In the genomic region with DNA sequence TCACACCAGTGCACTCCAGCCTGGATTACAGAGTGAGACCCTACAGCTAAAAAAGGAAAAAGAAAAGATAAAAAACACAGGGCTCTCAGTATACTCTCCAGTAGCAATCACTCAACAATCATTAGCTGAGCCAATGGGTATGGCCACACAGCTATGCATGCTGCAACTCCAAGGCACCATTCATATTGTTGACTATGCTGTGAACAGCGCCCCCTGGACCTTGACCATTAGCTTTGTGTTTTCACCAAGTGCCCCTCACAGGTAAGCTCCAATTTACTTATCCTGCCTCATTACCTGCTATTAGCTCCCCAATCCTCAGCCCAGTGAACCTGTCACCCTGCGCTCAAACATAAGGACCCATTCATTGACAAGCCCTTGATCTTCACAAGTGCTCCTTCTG, we compare ENCODE assay signal across 22 cellular contexts. TPM values are rescaled to one million over a fixed set of nuclear protein-coding genes. Genes with fewer than 3 reads are reported as not detected.
DNase-seq lines count a peak whose midpoint lies in the region; ATAC-seq and TF ChIP-seq lines count a peak whose summit lies in the region.
"Had no signal": no experiment of that assay in that cellular context is flagged by ENCODE, and none has a peak within 500 bp of the region (broad histone marks: within the 10 kb centered on the region; RNA-seq: fewer than 3 reads in every experiment).

No MANE protein-coding gene starts in this region.

- H3K27me3 ChIP-seq in IMR-90 (ENCODE audit: control insufficient read depth, insufficient read depth, low read length) (peaks cover 9% of the 10 kb centered on the region; the same call in 1 of the 2 replicates), mesendoderm (ENCODE audit: insufficient read depth, low read length, poor library complexity) (no peaks in the 10 kb centered on the region), ovary (no peaks in the 10 kb centered on the region)

- H3K23ac ChIP-seq in IMR-90 (ENCODE audit: low read depth, low read length), result no peak overlapping the region
- no peak overlapping the region for H3K23ac ChIP-seq in mesendoderm (ENCODE audit: low read length)

- H3K79me1 ChIP-seq in IMR-90 (ENCODE audit: low read depth in 1 of 2, low read length in 2 of 2), result no peaks in the 10 kb centered on the region
- H3K79me1 ChIP-seq in mesendoderm (ENCODE audit: low read length), result no peaks in the 10 kb centered on the region

- no peak for TF ChIP-seq EP300 in ovary (IDR thresholded peaks at IDR 0.05)

- DNase-seq in IMR-90 (no peak), WTC11 (ENCODE audit: low spot score) (peak; percentile 56), mesendoderm (peak; percentile 19), ovary (no peak), NCI-H1436 (lab: John Stamatoyannopoulos, UW) (no peak)
- no peak for DNase-seq in activated CD4-positive, alpha-beta T cell treated with anti-CD3 and anti-CD28 coated beads, Interleukin-2, amount 50 U/mL, for 48 hours
- DNase-seq: activated CD8-positive, alpha-beta memory T cell treated with anti-CD3 and anti-CD28 coated beads, Interleukin-2, amount 50 U/mL, for 48 hours; activated naive CD8-positive, alpha-beta T cell treated with anti-CD3 and anti-CD28 coated beads, Interleukin-2, amount 10 ng/mL, durations not matched to agents 7 days and 5 days; CD4-positive, CD25-positive, alpha-beta regulatory T cell; DMS 273 treated with DMSO at 0.1 percent for 48 hours; glutamatergic neuron; HCEC 1CT; NCI-H1417; NCI-H510A; T-helper 9 cell had no signal

- no peak overlapping the region for H2BK15ac ChIP-seq in IMR-90 (ENCODE audit: low read depth, low read length)
- no peak overlapping the region for H2BK15ac ChIP-seq in mesendoderm (replicated peaks; ENCODE audit: low read depth)

- H2BK120ac ChIP-seq in IMR-90 (ENCODE audit: low read depth, low read length), result no peak overlapping the region
- H2BK120ac ChIP-seq in mesendoderm (ENCODE audit: low read depth, low read length), result no peak overlapping the region

- H3K56ac ChIP-seq in IMR-90 (ENCODE audit: extremely low read depth, insufficient read depth, low read length) (no peak overlapping the region), mesendoderm (ENCODE audit: low read length) (no peak overlapping the region)

- H4K91ac ChIP-seq in IMR-90 (ENCODE audit: insufficient read depth, low read depth, low read length), result no peak overlapping the region

- H3K4me2 ChIP-seq in IMR-90 (ENCODE audit: low read depth, low read length), result no peak overlapping the region
- H3K4me2 ChIP-seq in mesendoderm (ENCODE audit: low read length), result no peak overlapping the region

- H3K4me3 ChIP-seq in IMR-90 (ENCODE audit: insufficient read depth, low read depth, low read length), result no peak overlapping the region
- no peak overlapping the region for H3K4me3 ChIP-seq in mesendoderm (ENCODE audit: low read length)
- no peak overlapping the region for H3K4me3 ChIP-seq in ovary
- H3K4me3 ChIP-seq: skin epidermis, tibial nerve had no signal

- H3K4ac ChIP-seq in IMR-90 (ENCODE audit: low read depth, low read length) (no peak overlapping the region), mesendoderm (ENCODE audit: low read depth, low read length) (no peak overlapping the region)

- intact Hi-C loops in IMR-90 (cut with micrococcal nuclease) (no loop called here), ovary (cut with DNase I) (no loop called here)

- H4K20me1 ChIP-seq in IMR-90 (ENCODE audit: insufficient read depth, low read length), result no peaks in the 10 kb centered on the region

- H3K36me3 Mint-ChIP-seq in WTC11, result no peaks in the 10 kb centered on the region
- H3K36me3 Mint-ChIP-seq: activated naive CD8-positive, alpha-beta T cell treated with anti-CD3 and anti-CD28 coated beads, Interleukin-2, amount 10 ng/mL, durations not matched to agents 7 days and 5 days; CD4-positive, CD25-positive, alpha-beta regulatory T cell; memory B cell had no signal

- H3K4me3 Mint-ChIP-seq in WTC11, result no peak overlapping the region
- H3K4me3 Mint-ChIP-seq: activated naive CD8-positive, alpha-beta T cell treated with anti-CD3 and anti-CD28 coated beads, Interleukin-2, amount 10 ng/mL, durations not matched to agents 7 days and 5 days; CD4-positive, CD25-positive, alpha-beta regulatory T cell; central memory CD8-positive, alpha-beta T cell; memory B cell had no signal

- TF ChIP-seq CTCF in GM12874 (IDR thresholded peaks at IDR 0.05; ENCODE audit: insufficient read depth, low read depth, low read length) (0 out of 2 replicates have a peak, but pooled peaks have one; percentile 22), IMR-90 (conservative IDR thresholded peaks at IDR 0.05; ENCODE audit: low read depth, low read length) (no peak), WTC11 (IDR thresholded peaks at IDR 0.05) (peak; percentile 25; the same call in 1 of the 2 replicates), ovary (IDR thresholded peaks at IDR 0.05) (no peak)

- H3K9me3 ChIP-seq in IMR-90 (ENCODE audit: control insufficient read depth, insufficient read depth, low read length) (no peaks in the 10 kb centered on the region), ovary (no peaks in the 10 kb centered on the region)

- H2AK5ac ChIP-seq in IMR-90 (ENCODE audit: low read depth, low read length), result no peak overlapping the region
- H2AK5ac ChIP-seq in mesendoderm (ENCODE audit: low read length), result no peak overlapping the region

- WGBS in IMR-90 (ENCODE audit: extremely low coverage in 2 of 2, insufficient read length in 1 of 2), 2 experiments, result 60% methylated on average over 2 of the region's 2 CpGs; no CpG with 5 or more reads in 1 of the 2 experiments
- WGBS in mesendoderm (ENCODE audit: extremely low coverage, insufficient coverage, low lambda C conversion rate), result no CpG with 5 or more reads among the region's 2 CpGs
- WGBS in ovary, 3 donors, result 50 to 90% (median 88%) methylated on average over 2 of the region's 2 CpGs

- TF ChIP-seq RAD21 in IMR-90 (IDR thresholded peaks at IDR 0.05; ENCODE audit: low read length), result no peak

- no peak overlapping the region for H2AK9ac ChIP-seq in IMR-90 (replicated peaks; ENCODE audit: low read depth, low read length, poor library complexity)

- H4K8ac ChIP-seq in IMR-90 (ENCODE audit: low read depth in 2 of 2, low read length in 2 of 2), result no peak overlapping the region
- H4K8ac ChIP-seq in mesendoderm (ENCODE audit: low read depth, low read length), result no peak overlapping the region

- H2AFZ ChIP-seq in IMR-90 (replicated peaks; ENCODE audit: low read length, poor library complexity), result peak overlapping the region; percentile 7

- CTCF ChIA-PET in IMR-90 (lab: Yijun Ruan, JAX), result no interaction called here
- CTCF ChIA-PET in WTC11 (lab: Charles Lee), result interaction anchor here (0.5 to 1.9 kb wide), 43 partner anchors 9 to 688 kb away, joined by 3 to 27 read pairs (median 4); partner anchors contain the start of gene ZIC2

- peaks cover 10% of the 10 kb centered on the region for H3K4me1 Mint-ChIP-seq in WTC11
- H3K4me1 Mint-ChIP-seq: activated naive CD8-positive, alpha-beta T cell treated with anti-CD3 and anti-CD28 coated beads, Interleukin-2, amount 10 ng/mL, durations not matched to agents 7 days and 5 days; CD4-positive, CD25-positive, alpha-beta regulatory T cell; central memory CD8-positive, alpha-beta T cell; memory B cell had no signal

- H4K5ac ChIP-seq in IMR-90 (ENCODE audit: low read depth, low read length), result no peak overlapping the region
- H4K5ac ChIP-seq in mesendoderm (ENCODE audit: low read length), result no peak overlapping the region

- POLR2A ChIA-PET in IMR-90 (lab: Charles Lee; ENCODE audit: unreplicated experiment) (no interaction called here), WTC11 (lab: Charles Lee) (no interaction called here)

- no peak overlapping the region for H3K9ac ChIP-seq in IMR-90 (ENCODE audit: low read depth, low read length)
- no peak overlapping the region for H3K9ac ChIP-seq in mesendoderm (ENCODE audit: low read length)

- H3K27ac Mint-ChIP-seq in WTC11, result no peak overlapping the region
- H3K27ac Mint-ChIP-seq: activated naive CD8-positive, alpha-beta T cell treated with anti-CD3 and anti-CD28 coated beads, Interleukin-2, amount 10 ng/mL, durations not matched to agents 7 days and 5 days; memory B cell had no signal

- H3K27ac ChIP-seq in IMR-90 (ENCODE audit: insufficient read depth, low read length), result no peak overlapping the region
- no peak overlapping the region for H3K27ac ChIP-seq in mesendoderm (ENCODE audit: low read depth, low read length)
- no peak overlapping the region for H3K27ac ChIP-seq in ovary
- H3K27ac ChIP-seq: RWPE1, skin epidermis, tibial nerve had no signal

- no peaks in the 10 kb centered on the region for H3K9me3 Mint-ChIP-seq in WTC11
- H3K9me3 Mint-ChIP-seq: activated naive CD8-positive, alpha-beta T cell treated with anti-CD3 and anti-CD28 coated beads, Interleukin-2, amount 10 ng/mL, durations not matched to agents 7 days and 5 days; CD4-positive, CD25-positive, alpha-beta regulatory T cell; central memory CD8-positive, alpha-beta T cell; memory B cell had no signal

- H3K36me3 ChIP-seq in IMR-90 (ENCODE audit: control insufficient read depth, insufficient read depth, low read length) (no peaks in the 10 kb centered on the region), mesendoderm (ENCODE audit: control insufficient read depth, insufficient read depth, low read length) (no peaks in the 10 kb centered on the region), ovary (no peaks in the 10 kb centered on the region)
- H3K36me3 ChIP-seq: tibial nerve had no signal

- H3K4me1 ChIP-seq in IMR-90 (ENCODE audit: control insufficient read depth, insufficient read depth, low read length), result no peaks in the 10 kb centered on the region
- no peaks in the 10 kb centered on the region for H3K4me1 ChIP-seq in mesendoderm (ENCODE audit: control insufficient read depth, low read depth, low read length)
- no peaks in the 10 kb centered on the region for H3K4me1 ChIP-seq in ovary (ENCODE audit: insufficient read depth)
- H3K4me1 ChIP-seq: tibial nerve had no signal

- no peak overlapping the region for H2BK5ac ChIP-seq in IMR-90 (ENCODE audit: low read depth, low read length, poor library complexity, severe bottlenecking)
- H2BK5ac ChIP-seq in mesendoderm (ENCODE audit: low read length), result no peak overlapping the region

- no peaks in the 10 kb centered on the region for H3K9me1 ChIP-seq in IMR-90 (ENCODE audit: insufficient read depth, low read length)

- H3K18ac ChIP-seq in IMR-90 (ENCODE audit: low read depth, low read length) (no peak overlapping the region), mesendoderm (ENCODE audit: low read length) (no peak overlapping the region)

- no TSS peak for BruUV-seq in IMR-90 (replicated peaks; lab: Mats Ljungman, UMichigan)

- no peak overlapping the region for H2BK20ac ChIP-seq in IMR-90 (ENCODE audit: low read depth, low read length)

- in situ Hi-C loops in IMR-90 (cut with MboI; ENCODE audit: low sequenced_read_pairs), result no loop called here

- dilution Hi-C loops in IMR-90 (cut with HindIII; ENCODE audit: low sequenced_read_pairs, unreplicated experiment), result no loop called here

- TF ChIP-seq POLR2A in IMR-90 (IDR thresholded peaks at IDR 0.05; ENCODE audit: low read depth, low read length), result no peak
- TF ChIP-seq POLR2A in ovary (IDR thresholded peaks at IDR 0.05), result no peak

- H3K27me3 Mint-ChIP-seq in WTC11 (ENCODE audit: low read depth), result no peaks in the 10 kb centered on the region; the same call in 1 of the 2 replicates

- H3K14ac ChIP-seq in IMR-90 (replicated peaks; ENCODE audit: low read depth, low read length), result no peak overlapping the region

- no peak for ATAC-seq in IMR-90 (ENCODE audit: low read depth)
- ATAC-seq in WTC11, result peak; percentile 60

- H3K79me2 ChIP-seq in mesendoderm (ENCODE audit: control insufficient read depth, insufficient read depth, low read length), result no peaks in the 10 kb centered on the region

RNA-seq across cellular contexts. Expression of gene ZIC5, which starts 35.8 kb away (rescaled TPM):
- total RNA-seq in IMR-90 (2012; rRNA removed), result not detected in 2 replicates
- polyA plus RNA-seq in IMR-90 (2012; rRNA removed), result not detected in 2 replicates
- not detected in 2 replicates for polyA plus RNA-seq in IMR-90 (2012; cell fraction: cytosol; rRNA removed)
- not detected in 2 replicates for polyA plus RNA-seq in IMR-90 (2012; cell fraction: nucleus; rRNA removed; ENCODE audit: low replicate concordance)
- total RNA-seq in WTC11 (2021), result 46.4 to 51.6 TPM (median 51.1 TPM) in 3 replicates
- polyA plus RNA-seq in mesendoderm (2013, experiment 1 of 2), result 10.9 TPM
- 11.0 TPM for polyA plus RNA-seq in mesendoderm (2013, experiment 2 of 2)
- under 1 TPM in 2 of 7 donors, not detected in 5; 0.10 to 0.11 TPM for total RNA-seq in ovary
- polyA plus RNA-seq in ovary, result not detected
- total RNA-seq: activated naive CD8-positive, alpha-beta T cell treated with anti-CD3 and anti-CD28 coated beads, Interleukin-2, amount 10 ng/mL, durations not matched to agents 7 days and 5 days; CD4-positive, CD25-positive, alpha-beta regulatory T cell; pulmonary artery endothelial cell; tibial nerve had no signal
- polyA plus RNA-seq: CD4-positive, CD25-positive, alpha-beta regulatory T cell had no signal

RNA-seq across cellular contexts. Expression of gene ZIC2, which starts 45.8 kb away (rescaled TPM):
- total RNA-seq in IMR-90 (2012; rRNA removed) (not detected in 2 replicates), WTC11 (2021) (344 to 379 TPM (median 376 TPM) in 3 replicates), ovary (under 1 TPM in 1 of 7 donors, not detected in 6; 0.36 TPM)
- polyA plus RNA-seq in IMR-90 (2012; rRNA removed) (not detected in 2 replicates), ovary (under 1 TPM; 0.02 to 0.07 TPM)
- not detected in 2 replicates for polyA plus RNA-seq in IMR-90 (2012; cell fraction: cytosol; rRNA removed)
- polyA plus RNA-seq in IMR-90 (2012; cell fraction: nucleus; rRNA removed; ENCODE audit: low replicate concordance), result not detected in 2 replicates
- polyA plus RNA-seq in mesendoderm (2013, experiment 1 of 2), result 230 TPM
- polyA plus RNA-seq in mesendoderm (2013, experiment 2 of 2), result 222 TPM
- total RNA-seq: activated naive CD8-positive, alpha-beta T cell treated with anti-CD3 and anti-CD28 coated beads, Interleukin-2, amount 10 ng/mL, durations not matched to agents 7 days and 5 days; CD4-positive, CD25-positive, alpha-beta regulatory T cell; pulmonary artery endothelial cell; tibial nerve had no signal
- polyA plus RNA-seq: CD4-positive, CD25-positive, alpha-beta regulatory T cell had no signal

Comparison
In these comparisons a context has a peak if more than half of its experiments do, and no peak if none do; other contexts are left out.
1. CTCF ChIP-seq: peak in GM12874 (single experiment) and WTC11 (single experiment); none in IMR-90 (single experiment) and ovary (0 of 3).
2. DNase-seq: peak in WTC11 (single experiment) and mesendoderm (single experiment); none in IMR-90 (single experiment), ovary (0 of 5), activated CD4-positive, alpha-beta T cell treated with anti-CD3 and anti-CD28 coated beads, Interleukin-2, amount 50 U/mL, for 48 hours (0 of 2) and NCI-H1436 (single experiment).
3. RNA of gene ZIC5, which starts 35.8 kb away (total RNA-seq): 46.4 to 51.6 TPM in WTC11; not detected in IMR-90 and 0.10 to 0.11 TPM in ovary; every median in the first group is over 10 times any median in the second.
4. RNA of gene ZIC2, which starts 45.8 kb away (total RNA-seq): 344 to 379 TPM in WTC11; not detected in IMR-90 and 0.36 TPM in ovary; every median in the first group is over 100 times any median in the second.